ENCODE assay signal across 28 cellular contexts in genomic region chr7:33732462-33732861, GRCh38.
"Had no signal": no experiment of that assay in that cellular context is flagged by ENCODE, and none has a peak within 500 bp of the region (broad histone marks: within the 10 kb centered on the region; RNA-seq: fewer than 3 reads in every experiment).

No MANE protein-coding gene starts in this region.

- H3K4me3 Mint-ChIP-seq: immature natural killer cell; mesothelial cell of epicardium; naive thymus-derived CD4-positive, alpha-beta T cell; natural killer cell treated with Interleukin-12 subunit alpha and Interleukin-12 subunit beta and Interleukin-15 and Interleukin-18, amount 100 ng/mL, for 72 hours; neural crest cell; stimulated activated naive B cell treated with anti-CD40 and anti-IgM and Interleukin-4, amounts not matched to agents 10 μg/mL and 1 μg/mL and 100 μg/mL, for 72 hours had no signal

- H3K9ac ChIP-seq: parathyroid adenoma had no signal

- H3K27ac Mint-ChIP-seq: mesothelial cell of epicardium; naive thymus-derived CD4-positive, alpha-beta T cell; natural killer cell treated with Interleukin-12 subunit alpha and Interleukin-12 subunit beta and Interleukin-15 and Interleukin-18, amount 100 ng/mL, for 72 hours; stimulated activated naive B cell treated with anti-CD40 and anti-IgM and Interleukin-4, amounts not matched to agents 10 μg/mL and 1 μg/mL and 100 μg/mL, for 72 hours had no signal

- H3K27me3 Mint-ChIP-seq: naive thymus-derived CD4-positive, alpha-beta T cell; natural killer cell treated with Interleukin-12 subunit alpha and Interleukin-12 subunit beta and Interleukin-15 and Interleukin-18, amount 100 ng/mL, for 72 hours; stimulated activated naive B cell treated with anti-CD40 and anti-IgM and Interleukin-4, amounts not matched to agents 10 μg/mL and 1 μg/mL and 100 μg/mL, for 72 hours had no signal

- H3K36me3 Mint-ChIP-seq: mesothelial cell of epicardium had no signal

- H3K27me3 ChIP-seq: left lung, neutrophil, right atrium auricular region, stomach, testis, tibial artery, upper lobe of right lung had no signal

- DNase-seq: head of caudate nucleus; hippocampal formation; immature natural killer cell; kidney; left lung; mesendoderm; naive thymus-derived CD4-positive, alpha-beta T cell; occipital lobe; psoas muscle; stimulated activated CD4-positive, alpha-beta T cell treated with anti-CD3 and anti-CD28 coated beads, Interleukin-12 subunit alpha, Interleukin-12 subunit beta, amount 100 ng/mL, for 4 hours; stimulated activated CD4-positive, alpha-beta T cell treated with anti-CD3 and anti-CD28 coated beads, Interleukin-15, amount 100 ng/mL, for 24 hours; stimulated activated CD4-positive, alpha-beta T cell treated with anti-CD3 and anti-CD28 coated beads, Interleukin-2, amount 100 ng/mL, for 24 hours; stimulated activated CD4-positive, alpha-beta T cell treated with anti-CD3 and anti-CD28 coated beads, Interleukin-4, amount 100 ng/mL, for 1 hour; stimulated activated naive B cell treated with anti-CD40 and anti-IgM and Interleukin-4, amounts not matched to agents 10 μg/mL and 1 μg/mL and 100 μg/mL, for 72 hours; stimulated activated naive CD8-positive, alpha-beta T cell treated with anti-CD3 and anti-CD28 coated beads, Interleukin-15, Interleukin-2, amounts not matched to agents 100 U/mL and 50 U/mL, for 24 hours; stomach; testis; tibial artery; trophoblast cell; upper lobe of right lung had no signal

- H3K9me3 ChIP-seq: left lung, neutrophil, psoas muscle, right atrium auricular region, stomach, testis, tibial artery, upper lobe of right lung had no signal

- H3K27ac ChIP-seq: left lung, neutrophil, parathyroid adenoma, psoas muscle, right atrium auricular region, skin epidermis, stomach, testis, tibial artery, upper lobe of right lung had no signal

- H3K79me2 ChIP-seq: parathyroid adenoma had no signal

- H2AFZ ChIP-seq: parathyroid adenoma had no signal

- H3K36me3 ChIP-seq: left lung, neutrophil, right atrium auricular region, stomach, upper lobe of right lung had no signal

- H3K9me3 Mint-ChIP-seq: mesothelial cell of epicardium; natural killer cell treated with Interleukin-12 subunit alpha and Interleukin-12 subunit beta and Interleukin-15 and Interleukin-18, amount 100 ng/mL, for 72 hours; neural crest cell had no signal

- H3K4me1 Mint-ChIP-seq: neural crest cell; stimulated activated naive B cell treated with anti-CD40 and anti-IgM and Interleukin-4, amounts not matched to agents 10 μg/mL and 1 μg/mL and 100 μg/mL, for 72 hours had no signal

- H3K4me3 ChIP-seq: left lung, lung, psoas muscle, right atrium auricular region, skin epidermis, stomach, testis, tibial artery, upper lobe of right lung had no signal

- H3K4me1 ChIP-seq: left lung, parathyroid adenoma, right atrium auricular region, testis, tibial artery had no signal
